ENCODE assay signal across 11 cellular contexts in genomic region chr20:2654384-2654822, GRCh38. TPM values are rescaled to one million over a fixed set of nuclear protein-coding genes. Genes with fewer than 3 reads are reported as not detected.
DNase-seq lines count a peak whose midpoint lies in the region; ATAC-seq and TF ChIP-seq lines count a peak whose summit lies in the region.
"Had no signal": no experiment of that assay in that cellular context is flagged by ENCODE, and none has a peak within 500 bp of the region (broad histone marks: within the 10 kb centered on the region; RNA-seq: fewer than 3 reads in every experiment).

No MANE protein-coding gene starts in this region.

- POLR2A ChIA-PET in AG04450 (lab: Yijun Ruan, JAX) = no interaction called here

- TF ChIP-seq CTCF in AG04450 (IDR thresholded peaks at IDR 0.05; ENCODE audit: low read depth, low read length) (no peak), lower lobe of right lung (IDR thresholded peaks at IDR 0.05) (no peak)

- in situ Hi-C loops in HAP-1 (cut with MboI; ENCODE audit: low sequenced_read_pairs) = no loop called here

- H3K36me3 ChIP-seq in HAP-1 (replicated peaks) (peaks cover 70% of the 10 kb centered on the region), lower lobe of right lung (peaks cover 58% of the 10 kb centered on the region)

- no peak for DNase-seq in AG04450 (ENCODE audit: low read depth, low spot score)
- DNase-seq in HAP-1 (ENCODE audit: low spot score in 2 of 2) = peak in 1 of 2 experiments; percentile 16
- DNase-seq in activated naive CD8-positive, alpha-beta T cell treated with anti-CD3 and anti-CD28 coated beads for 36 hours = no peak
- no peak for DNase-seq in lower lobe of right lung
- no peak for DNase-seq in stimulated activated CD4-positive, alpha-beta T cell treated with anti-CD3 and anti-CD28 coated beads, Interleukin-1b, Interleukin-23, amount 100 ng/mL, for 48 hours
- DNase-seq in NCI-H524 treated with DMSO at 0.1 percent for 48 hours (lab: John Stamatoyannopoulos, UW) = no peak
- DNase-seq in HuH-7 (ENCODE audit: low spot score) = no peak
- DNase-seq: GF-D8, hippocampal formation, NCI-H187 had no signal

- no peaks in the 10 kb centered on the region for H3K9me3 ChIP-seq in AG04450 (ENCODE audit: control insufficient read depth, insufficient read depth, low read length)
- H3K9me3 ChIP-seq in HAP-1 = no peaks in the 10 kb centered on the region
- H3K9me3 ChIP-seq in lower lobe of right lung = no peaks in the 10 kb centered on the region

- H3K4me1 ChIP-seq in HAP-1 (peaks cover 16% of the 10 kb centered on the region), lower lobe of right lung (peaks cover 26% of the 10 kb centered on the region)

- H3K9me3 Mint-ChIP-seq in activated naive CD8-positive, alpha-beta T cell treated with anti-CD3 and anti-CD28 coated beads for 36 hours = no peaks in the 10 kb centered on the region

- CTCF ChIA-PET in AG04450 (lab: Charles Lee) = no interaction called here

- no peak for ATAC-seq in lower lobe of right lung
- ATAC-seq in GM19035 (IDR thresholded peaks at IDR 0.05; ENCODE audit: unreplicated experiment) = no peak

- H3K4me3 Mint-ChIP-seq in activated naive CD8-positive, alpha-beta T cell treated with anti-CD3 and anti-CD28 coated beads for 36 hours = peak overlapping the region; percentile 90

- peaks cover 6% of the 10 kb centered on the region for H3K27me3 Mint-ChIP-seq in activated naive CD8-positive, alpha-beta T cell treated with anti-CD3 and anti-CD28 coated beads for 36 hours

- peaks cover 63% of the 10 kb centered on the region for H3K36me3 Mint-ChIP-seq in activated naive CD8-positive, alpha-beta T cell treated with anti-CD3 and anti-CD28 coated beads for 36 hours

- intact Hi-C loops in lower lobe of right lung (cut with DNase I) = no loop called here

- H3K4me3 ChIP-seq in AG04450 (ENCODE audit: low read depth, low read length) (peak overlapping the region; percentile 99), HAP-1 (peak overlapping the region; percentile 97), lower lobe of right lung (peak overlapping the region; percentile 97)

- peak overlapping the region; percentile 92 for H3K27ac Mint-ChIP-seq in activated naive CD8-positive, alpha-beta T cell treated with anti-CD3 and anti-CD28 coated beads for 36 hours

- no peaks in the 10 kb centered on the region for H3K27me3 ChIP-seq in AG04450 (ENCODE audit: control insufficient read depth, insufficient read depth, low read length)
- H3K27me3 ChIP-seq in HAP-1 (ENCODE audit: low read depth) = no peaks in the 10 kb centered on the region
- H3K27me3 ChIP-seq in lower lobe of right lung (ENCODE audit: low read depth) = no peaks in the 10 kb centered on the region

- H3K27ac ChIP-seq in AG04450 (ENCODE audit: low read depth, low read length) (no peak overlapping the region), lower lobe of right lung (no peak overlapping the region)

- peaks cover 41% of the 10 kb centered on the region for H3K4me1 Mint-ChIP-seq in activated naive CD8-positive, alpha-beta T cell treated with anti-CD3 and anti-CD28 coated beads for 36 hours

RNA-seq across cellular contexts. Expression of gene NOP56, which starts 2.0 kb away (rescaled TPM):
- 126 and 142 TPM in 2 replicates for polyA plus RNA-seq in AG04450 (2011; rRNA removed)
- 154 and 191 TPM in 2 replicates for polyA minus RNA-seq in AG04450 (2011; rRNA and poly(A)+ RNA removed)
- total RNA-seq in activated naive CD8-positive, alpha-beta T cell treated with anti-CD3 and anti-CD28 coated beads for 36 hours = 100 to 1,000 TPM; 937 to 970 TPM
- 84.9 TPM for total RNA-seq in lower lobe of right lung

RNA-seq across cellular contexts. Expression of gene IDH3B, which starts 9.6 kb away (rescaled TPM):
- polyA plus RNA-seq in AG04450 (2011; rRNA removed) = 113 and 116 TPM in 2 replicates
- 89.0 and 95.2 TPM in 2 replicates for polyA minus RNA-seq in AG04450 (2011; rRNA and poly(A)+ RNA removed)
- total RNA-seq in activated naive CD8-positive, alpha-beta T cell treated with anti-CD3 and anti-CD28 coated beads for 36 hours = 100 to 1,000 TPM; 143 to 147 TPM
- 64.7 TPM for total RNA-seq in lower lobe of right lung

RNA-seq across cellular contexts. Expression of gene EBF4, which starts 38.2 kb away (rescaled TPM):
- polyA plus RNA-seq in AG04450 (2011; rRNA removed) = 0.60 and 0.98 TPM in 2 replicates
- 0.55 and 1.4 TPM in 2 replicates for polyA minus RNA-seq in AG04450 (2011; rRNA and poly(A)+ RNA removed)
- total RNA-seq in activated naive CD8-positive, alpha-beta T cell treated with anti-CD3 and anti-CD28 coated beads for 36 hours = under 1 TPM; 0.66 to 0.98 TPM
- total RNA-seq in lower lobe of right lung = 15.3 TPM

Comparison
In these comparisons a context has a peak if more than half of its experiments do, and no peak if none do; other contexts are left out.
1. RNA of gene NOP56, which starts 2.0 kb away (total RNA-seq): 937 to 970 TPM in activated naive CD8-positive, alpha-beta T cell treated with anti-CD3 and anti-CD28 coated beads for 36 hours; 84.9 TPM in lower lobe of right lung (single experiment); every median in the first group is over 10 times any median in the second.
2. Peak in every context shown above with its lines, with median percentiles within 50 percentile points of each other: H3K4me3 ChIP-seq.